11 cellular contexts compared by ENCODE assay signal in the genomic region with DNA sequence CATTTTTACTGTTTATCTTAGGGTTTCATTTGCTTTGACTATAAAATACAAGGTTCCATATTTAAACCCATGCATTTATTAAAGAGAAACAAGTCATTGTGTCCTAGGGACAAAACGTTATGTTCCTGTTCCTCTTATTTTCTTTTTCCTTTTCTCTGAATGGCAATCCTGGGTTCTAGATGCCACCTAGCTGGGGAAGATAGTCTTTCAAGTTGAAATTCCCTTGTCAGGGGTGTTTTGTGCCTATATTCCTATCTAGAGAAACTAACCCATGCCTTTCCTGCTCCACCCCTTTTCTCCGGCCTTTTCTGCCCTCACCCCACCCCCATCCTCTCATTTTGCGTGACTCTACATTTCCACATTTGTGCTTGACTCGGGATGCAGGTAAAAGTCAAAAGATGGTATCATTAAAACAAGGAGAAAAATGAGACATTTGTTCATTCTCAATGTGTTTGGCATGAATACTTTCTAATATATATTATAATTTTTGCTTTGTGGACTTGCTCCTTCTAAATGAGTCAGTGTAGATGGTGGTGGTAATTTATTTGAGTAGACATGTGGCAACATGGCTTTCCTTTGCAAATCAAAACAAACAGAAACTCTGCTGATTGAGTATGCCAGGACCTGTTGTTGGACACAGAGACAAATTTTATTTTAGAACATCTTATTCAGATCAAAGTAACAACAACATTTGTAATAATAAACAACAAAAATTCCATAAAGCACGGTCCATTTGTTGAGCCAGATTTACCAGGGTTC. TPM values are rescaled to one million over a fixed set of nuclear protein-coding genes. Genes with fewer than 3 reads are reported as not detected.
A peak's percentile ranks its signal among the peaks of the same experiment; 100 is the strongest.
DNase-seq lines count a peak whose midpoint lies in the region; ATAC-seq and TF ChIP-seq lines count a peak whose summit lies in the region.
"Had no signal": no experiment of that assay in that cellular context is flagged by ENCODE, and none has a peak within 500 bp of the region (broad histone marks: within the 10 kb centered on the region; RNA-seq: fewer than 3 reads in every experiment).

No MANE protein-coding gene starts in this region.

- H3K36me3 Mint-ChIP-seq in CD4-positive, alpha-beta memory T cell: no peaks in the 10 kb centered on the region
- H3K36me3 Mint-ChIP-seq: IgD-negative memory B cell had no signal

- TF ChIP-seq RAD21 in HCT116 (IDR thresholded peaks at IDR 0.05; ENCODE audit: low read depth): peak; percentile 45

- ATAC-seq in HCT116 (no peak), right cardiac atrium (peak; percentile 33 to 67), HG02884 (IDR thresholded peaks at IDR 0.05; ENCODE audit: unreplicated experiment) (no peak)
- ATAC-seq: activated CD8-positive, alpha-beta T cell treated with anti-CD3 and anti-CD28 coated beads, Interleukin-2, amount 10 ng/mL, durations not matched to agents 7 days and 5 days had no signal

- no TSS peak for BruUV-seq in HCT116 (replicated peaks; lab: Mats Ljungman, UMichigan)

- H3K9me3 ChIP-seq in HCT116 (ENCODE audit: control insufficient read depth in 1 of 2, insufficient read depth in 1 of 2, low read depth in 1 of 2, low read length in 2 of 2): no peaks in the 10 kb centered on the region
- H3K9me3 ChIP-seq in right cardiac atrium (ENCODE audit: control insufficient read depth, low read length): no peaks in the 10 kb centered on the region
- no peaks in the 10 kb centered on the region for H3K9me3 ChIP-seq in CD4-positive, alpha-beta memory T cell (ENCODE audit: control insufficient read depth in 1 of 2, low read length in 2 of 2)

- no peaks in the 10 kb centered on the region for H3K79me2 ChIP-seq in HCT116 (ENCODE audit: insufficient read depth, low read length)

- POLR2A ChIA-PET in HCT116 (lab: Charles Lee): no interaction called here
- POLR2A ChIA-PET in CD4-positive, alpha-beta memory T cell (lab: Charles Lee; ENCODE audit: partially characterized antibody): no interaction called here

- H3K27me3 Mint-ChIP-seq in CD4-positive, alpha-beta memory T cell: peaks cover 6 to 8% of the 10 kb centered on the region in 2 donors

- H3K27ac ChIP-seq in HCT116 (ENCODE audit: low read depth, low read length): no peak overlapping the region
- no peak overlapping the region for H3K27ac ChIP-seq in right cardiac atrium (ENCODE audit: low read length)
- peak overlapping the region; percentile 5 for H3K27ac ChIP-seq in substantia nigra (ENCODE audit: low read depth, low read length, poor library complexity, severe bottlenecking)
- no peak overlapping the region for H3K27ac ChIP-seq in CD4-positive, alpha-beta memory T cell (ENCODE audit: low read depth, low read length)

- H2AFZ ChIP-seq in HCT116 (ENCODE audit: low read depth, low read length, poor library complexity, severe bottlenecking): no peak overlapping the region

- H3K9me3 Mint-ChIP-seq in CD4-positive, alpha-beta memory T cell: peaks cover 0 to 5% (median 0%) of the 10 kb centered on the region in 8 donors

- H3K4me3 ChIP-seq in HCT116 (replicated peaks in 1 of 2; ENCODE audit: low read depth in 1 of 2, low read length in 2 of 2): no peak overlapping the region
- H3K4me3 ChIP-seq in right cardiac atrium (ENCODE audit: low read length): no peak overlapping the region
- H3K4me3 ChIP-seq in CD4-positive, alpha-beta memory T cell (ENCODE audit: low read length in 2 of 2): no peak overlapping the region

- H3K9me2 ChIP-seq in HCT116 (ENCODE audit: insufficient read depth): no peaks in the 10 kb centered on the region

- H3K4me2 ChIP-seq in HCT116 (ENCODE audit: low read length): no peak overlapping the region

- H3K27me3 ChIP-seq in HCT116 (ENCODE audit: insufficient read depth, low read length) (no peaks in the 10 kb centered on the region), right cardiac atrium (ENCODE audit: control insufficient read depth, insufficient read depth) (no peaks in the 10 kb centered on the region)
- H3K27me3 ChIP-seq in CD4-positive, alpha-beta memory T cell (ENCODE audit: insufficient read depth, low read length): no peaks in the 10 kb centered on the region

- H3K4me1 ChIP-seq in HCT116 (ENCODE audit: control insufficient read depth in 1 of 2, insufficient read depth in 2 of 2, low read length in 2 of 2) (no peaks in the 10 kb centered on the region), right cardiac atrium (ENCODE audit: control insufficient read depth, insufficient read depth, low read length) (peaks cover 4% of the 10 kb centered on the region)
- H3K4me1 ChIP-seq in CD4-positive, alpha-beta memory T cell (ENCODE audit: insufficient read depth, low read length): no peaks in the 10 kb centered on the region

- no peak overlapping the region for H3K9ac ChIP-seq in HCT116 (ENCODE audit: low read length)

- peaks cover 0 to 2% (median 0%) of the 10 kb centered on the region in 4 donors for H3K4me1 Mint-ChIP-seq in CD4-positive, alpha-beta memory T cell

- H3K27ac Mint-ChIP-seq in CD4-positive, alpha-beta memory T cell: no peak overlapping the region
- H3K27ac Mint-ChIP-seq: activated CD8-positive, alpha-beta T cell treated with anti-CD3 and anti-CD28 coated beads, Interleukin-2, amount 10 ng/mL, durations not matched to agents 7 days and 5 days; IgD-negative memory B cell; naive B cell had no signal

- H4K20me1 ChIP-seq in HCT116 (ENCODE audit: insufficient read depth): no peaks in the 10 kb centered on the region

- WGBS in right cardiac atrium: 50% methylated on average over 5 of the region's 5 CpGs

- no peaks in the 10 kb centered on the region for H3K36me3 ChIP-seq in HCT116 (ENCODE audit: control insufficient read depth in 1 of 2, insufficient read depth in 2 of 2, low read length in 2 of 2)
- no peaks in the 10 kb centered on the region for H3K36me3 ChIP-seq in CD4-positive, alpha-beta memory T cell (ENCODE audit: insufficient read depth, low read length)

- no peak overlapping the region for H3K4me3 Mint-ChIP-seq in CD4-positive, alpha-beta memory T cell
- H3K4me3 Mint-ChIP-seq: activated CD8-positive, alpha-beta T cell treated with anti-CD3 and anti-CD28 coated beads, Interleukin-2, amount 10 ng/mL, durations not matched to agents 7 days and 5 days; IgD-negative memory B cell; naive B cell had no signal

- DNase-seq in HCT116 (ENCODE audit: low read depth, low spot score): no peak
- peak; percentile 36 for DNase-seq in astrocyte of the hippocampus (ENCODE audit: low read depth, low spot score)
- DNase-seq in right cardiac atrium: no peak
- DNase-seq in substantia nigra (lab: John Stamatoyannopoulos, UW): peak in 2 of 49 donors; percentile 3 to 27
- DNase-seq in CD4-positive, alpha-beta memory T cell: no peak
- DNase-seq in HuH-7.5 (ENCODE audit: low spot score): no peak
- DNase-seq: activated CD8-positive, alpha-beta T cell treated with anti-CD3 and anti-CD28 coated beads, Interleukin-2, amount 10 ng/mL, durations not matched to agents 7 days and 5 days; cortex of kidney; naive B cell had no signal

- peak in 2 of 3 experiments; percentile 16 to 17; a peak in 1 of 6 replicates for TF ChIP-seq CTCF in HCT116 (IDR thresholded peaks at IDR 0.05 in 2 of 3, conservative IDR thresholded peaks at IDR 0.05 in 1 of 3; ENCODE audit: borderline replicate concordance in 1 of 3, insufficient read depth in 1 of 3, low read depth in 2 of 3, low read length in 2 of 3)

- RAD21 ChIA-PET in HCT116 (lab: Charles Lee; ENCODE audit: low non-redundant PET in 1 of 2, low total read pairs in 2 of 2, uncharacterized antibody in 2 of 2, unreplicated experiment in 2 of 2): no interaction called here

- CTCF ChIA-PET in HCT116 (lab: Charles Lee): no interaction called here
- CTCF ChIA-PET in CD4-positive, alpha-beta memory T cell (lab: Charles Lee; ENCODE audit: partially characterized antibody): no interaction called here

- intact Hi-C loops in HCT116 (cut with micrococcal nuclease) (no loop called here), right cardiac atrium (cut with DNase I) (no loop called here)
- intact Hi-C loops in CD4-positive, alpha-beta memory T cell (cut with micrococcal nuclease): no loop called here

- no peak for TF ChIP-seq POLR2A in HCT116 (IDR thresholded peaks at IDR 0.05; ENCODE audit: borderline replicate concordance, extremely low read depth, insufficient read depth, insufficient read length)

TF ChIP-seq in HCT116, 20 proteins besides CTCF, POLR2A, EP300 and RAD21 (continues in another document):
- TF ChIP-seq POLR2AphosphoS5 (IDR thresholded peaks at IDR 0.05; ENCODE audit: low read depth, low read length) (no peak), EZH2 (IDR thresholded peaks at IDR 0.05) (no peak), SP1 (IDR thresholded peaks at IDR 0.05; ENCODE audit: low read depth) (no peak), CEBPB (IDR thresholded peaks at IDR 0.05; ENCODE audit: low read depth) (no peak), YY1 (IDR thresholded peaks at IDR 0.05; ENCODE audit: extremely low read depth, insufficient replicate concordance, low read depth, low read length) (no peak)
- TF ChIP-seq, protein P1, sequence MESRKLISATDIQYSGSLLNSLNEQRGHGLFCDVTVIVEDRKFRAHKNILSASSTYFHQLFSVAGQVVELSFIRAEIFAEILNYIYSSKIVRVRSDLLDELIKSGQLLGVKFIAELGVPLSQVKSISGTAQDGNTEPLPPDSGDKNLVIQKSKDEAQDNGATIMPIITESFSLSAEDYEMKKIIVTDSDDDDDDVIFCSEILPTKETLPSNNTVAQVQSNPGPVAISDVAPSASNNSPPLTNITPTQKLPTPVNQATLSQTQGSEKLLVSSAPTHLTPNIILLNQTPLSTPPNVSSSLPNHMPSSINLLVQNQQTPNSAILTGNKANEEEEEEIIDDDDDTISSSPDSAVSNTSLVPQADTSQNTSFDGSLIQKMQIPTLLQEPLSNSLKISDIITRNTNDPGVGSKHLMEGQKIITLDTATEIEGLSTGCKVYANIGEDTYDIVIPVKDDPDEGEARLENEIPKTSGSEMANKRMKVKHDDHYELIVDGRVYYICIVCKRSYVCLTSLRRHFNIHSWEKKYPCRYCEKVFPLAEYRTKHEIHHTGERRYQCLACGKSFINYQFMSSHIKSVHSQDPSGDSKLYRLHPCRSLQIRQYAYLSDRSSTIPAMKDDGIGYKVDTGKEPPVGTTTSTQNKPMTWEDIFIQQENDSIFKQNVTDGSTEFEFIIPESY (IDR thresholded peaks at IDR 0.05; ENCODE audit: extremely low read depth, insufficient replicate concordance, low read length): no peak

RNA-seq across cellular contexts. Expression of a gene that starts 26.8 kb away (rescaled TPM):
- 4.1 TPM for total RNA-seq in HCT116 (2021; ENCODE audit: unreplicated experiment)
- 2.1 and 2.3 TPM in 2 replicates for polyA plus RNA-seq in HCT116 (2012)
- 10 to 100 TPM; 26.1 to 35.7 (median 30.7) TPM for total RNA-seq in right cardiac atrium
- 9.6 TPM for polyA plus RNA-seq in right cardiac atrium
- under 1 TPM; 0.36 to 0.44 TPM for total RNA-seq in CD4-positive, alpha-beta memory T cell
- not detected for polyA plus RNA-seq in CD4-positive, alpha-beta memory T cell
- total RNA-seq: activated CD8-positive, alpha-beta T cell treated with anti-CD3 and anti-CD28 coated beads, Interleukin-2, amount 10 ng/mL, durations not matched to agents 7 days and 5 days had no signal
- polyA plus RNA-seq: IgD-negative memory B cell had no signal

Comparison
In these comparisons a context has a peak if more than half of its experiments do, and no peak if none do; other contexts are left out.
1. ATAC-seq: peak in right cardiac atrium (2 of 2); none in HCT116 (single experiment) and HG02884 (single experiment).